ENCODE assay signal across 8 cellular contexts in the genomic region with DNA sequence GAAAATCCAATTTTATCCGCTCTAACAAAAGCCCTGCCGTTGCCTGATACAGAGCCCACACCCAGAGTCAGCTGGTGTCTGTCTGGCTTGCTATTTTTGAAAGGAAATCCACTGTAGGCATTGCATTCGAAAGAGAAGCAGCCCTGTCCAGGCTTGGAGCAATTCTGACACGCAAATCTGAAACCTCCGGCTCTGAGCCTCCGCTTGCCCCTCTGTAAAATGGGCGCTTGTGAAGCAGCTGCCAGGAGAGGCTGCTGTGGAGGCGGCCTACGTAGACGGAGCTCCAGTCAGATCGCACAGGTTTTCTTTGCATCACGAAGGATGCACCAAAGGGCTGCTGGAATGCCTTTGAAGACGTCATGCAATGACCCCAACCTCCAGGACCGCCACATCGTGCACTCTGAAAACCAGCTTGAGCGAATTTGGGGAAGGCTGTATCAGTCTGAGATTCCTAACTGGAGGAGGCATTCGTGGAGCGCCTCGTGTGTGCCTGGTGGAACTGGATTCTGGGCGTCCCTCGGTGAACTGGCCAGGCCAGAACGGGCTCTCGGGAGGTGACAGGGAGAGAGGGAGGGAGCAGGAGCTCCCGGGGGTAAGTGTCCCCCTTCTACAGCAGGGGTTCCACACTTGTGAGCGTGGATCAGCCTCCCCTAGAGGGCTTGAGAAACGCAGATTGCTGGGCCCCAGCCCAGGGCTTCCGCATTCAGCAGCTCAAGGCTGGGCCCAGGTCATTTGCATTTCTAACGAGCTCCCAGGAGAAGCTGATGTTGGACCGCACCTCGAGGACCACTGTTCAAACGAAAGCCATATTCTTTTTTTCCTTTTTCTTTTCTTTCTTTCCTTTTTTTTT.
A peak's percentile ranks its signal among the peaks of the same experiment; 100 is the strongest.
DNase-seq lines count a peak whose midpoint lies in the region; ATAC-seq and FAIRE-seq lines count a peak whose summit lies in the region.

No MANE protein-coding gene starts in this region.

- no peak for FAIRE-seq in small intestine (lab: Jason Lieb, UNC)

- peak overlapping the region; percentile 81 for H3K4me3 ChIP-seq in iPS-15b (ENCODE audit: low read depth, low read length)
- H3K4me3 ChIP-seq in small intestine (ENCODE audit: low read depth in 1 of 2, low read length in 2 of 2): peak overlapping the region in 1 of 2 donors; percentile 72

- H3K27ac Mint-ChIP-seq in activated naive CD8-positive, alpha-beta T cell treated with anti-CD3 and anti-CD28 coated beads, Interleukin-2, amount 50 U/mL, for 24 hours: peak overlapping the region; percentile 64

- H3K36me3 ChIP-seq in iPS-15b (ENCODE audit: control insufficient read depth, insufficient read depth, low read length): no peaks in the 10 kb centered on the region
- no peaks in the 10 kb centered on the region for H3K36me3 ChIP-seq in small intestine (ENCODE audit: control insufficient read depth in 2 of 2, insufficient read depth in 2 of 2, low read length in 2 of 2)

- peaks cover 4% of the 10 kb centered on the region for H3K36me3 Mint-ChIP-seq in activated naive CD8-positive, alpha-beta T cell treated with anti-CD3 and anti-CD28 coated beads, Interleukin-2, amount 50 U/mL, for 24 hours (ENCODE audit: low read depth)

- no peaks in the 10 kb centered on the region for H3K27me3 Mint-ChIP-seq in activated naive CD8-positive, alpha-beta T cell treated with anti-CD3 and anti-CD28 coated beads, Interleukin-2, amount 50 U/mL, for 24 hours

- H3K4me1 ChIP-seq in iPS-15b (ENCODE audit: control insufficient read depth, insufficient read depth, low read length) (peaks cover 7% of the 10 kb centered on the region), small intestine (ENCODE audit: control insufficient read depth in 2 of 2, insufficient read depth in 1 of 2, low read depth in 1 of 2, low read length in 1 of 2) (no peaks in the 10 kb centered on the region)

- 25 to 35% (median 31%) methylated on average over 31 of the region's 31 CpGs for WGBS in small intestine, 3 donors

- H3K9ac ChIP-seq in iPS-15b (ENCODE audit: low read depth, low read length): peak overlapping the region; percentile 39

- H3K9me3 ChIP-seq in iPS-15b (ENCODE audit: control insufficient read depth, insufficient read depth, low read length) (no peaks in the 10 kb centered on the region), small intestine (ENCODE audit: control insufficient read depth, low read depth) (no peaks in the 10 kb centered on the region)

- H3K9me3 Mint-ChIP-seq in activated naive CD8-positive, alpha-beta T cell treated with anti-CD3 and anti-CD28 coated beads, Interleukin-2, amount 50 U/mL, for 24 hours: peaks cover 18% of the 10 kb centered on the region

- peak overlapping the region; percentile 84 for H3K4me3 Mint-ChIP-seq in activated naive CD8-positive, alpha-beta T cell treated with anti-CD3 and anti-CD28 coated beads, Interleukin-2, amount 50 U/mL, for 24 hours

- H3K27ac ChIP-seq in small intestine (ENCODE audit: low read depth in 1 of 2, low read length in 1 of 2): peak overlapping the region in 1 of 2 donors; percentile 9

- peak; percentile 5 for ATAC-seq in HG03571 (IDR thresholded peaks at IDR 0.05; ENCODE audit: unreplicated experiment)
- ATAC-seq in activated naive CD8-positive, alpha-beta T cell treated with anti-CD3 and anti-CD28 coated beads, Interleukin-2, amount 50 U/mL, for 24 hours: no peak
- ATAC-seq in HG03565 (IDR thresholded peaks at IDR 0.05; ENCODE audit: unreplicated experiment): no peak

- peaks cover 17% of the 10 kb centered on the region for H3K4me1 Mint-ChIP-seq in activated naive CD8-positive, alpha-beta T cell treated with anti-CD3 and anti-CD28 coated beads, Interleukin-2, amount 50 U/mL, for 24 hours

- H3K27me3 ChIP-seq in iPS-15b (ENCODE audit: control insufficient read depth, insufficient read depth, low read length) (no peaks in the 10 kb centered on the region), small intestine (ENCODE audit: control insufficient read depth in 2 of 2, insufficient read depth in 2 of 2, low read length in 2 of 2) (no peaks in the 10 kb centered on the region)

- DNase-seq in activated T-cell treated with anti-CD3 and anti-CD28 coated beads, Interleukin-2, amount 50 U/mL, for 1 hour: peak; percentile 46
- DNase-seq in activated T-cell treated with anti-CD3 and anti-CD28 coated beads for 4 hours (no peak), small intestine (peak; percentile 12), NCI-H1417 treated with DMSO at 0.1 percent for 48 hours (lab: John Stamatoyannopoulos, UW) (no peak)
- DNase-seq in activated naive CD8-positive, alpha-beta T cell treated with anti-CD3 and anti-CD28 coated beads, Interleukin-2, amount 50 U/mL, for 24 hours: no peak

Comparison
In these comparisons a context has a peak if more than half of its experiments do, and no peak if none do; other contexts are left out.
1. DNase-seq: peak in activated T-cell treated with anti-CD3 and anti-CD28 coated beads, Interleukin-2, amount 50 U/mL, for 1 hour (single experiment) and small intestine (single experiment); none in activated T-cell treated with anti-CD3 and anti-CD28 coated beads for 4 hours (single experiment), activated naive CD8-positive, alpha-beta T cell treated with anti-CD3 and anti-CD28 coated beads, Interleukin-2, amount 50 U/mL, for 24 hours (single experiment) and NCI-H1417 treated with DMSO at 0.1 percent for 48 hours (single experiment).